ENCODE assay signal across 20 cellular contexts in the genomic region with DNA sequence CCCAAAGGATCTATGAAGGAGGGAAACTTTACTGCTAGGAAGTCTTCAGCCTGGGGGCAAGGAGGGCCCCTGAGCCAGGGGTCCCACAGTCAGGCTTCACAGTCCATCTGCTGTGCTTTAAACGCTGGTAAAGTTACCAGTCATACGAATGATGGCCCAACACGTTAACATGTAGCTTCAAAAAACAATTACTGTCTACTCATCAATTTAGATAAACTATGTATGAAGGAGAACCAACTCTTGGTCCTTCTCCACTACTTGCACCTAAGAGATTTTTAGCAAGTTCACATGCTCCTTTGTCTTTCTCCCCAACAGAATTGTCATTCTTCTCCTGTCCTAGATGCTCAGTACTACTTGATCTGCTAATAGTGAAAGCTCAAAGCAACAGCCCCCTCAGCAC. TPM values are rescaled to one million over a fixed set of nuclear protein-coding genes. Genes with fewer than 3 reads are reported as not detected.
DNase-seq lines count a peak whose midpoint lies in the region; ATAC-seq, FAIRE-seq and TF ChIP-seq lines count a peak whose summit lies in the region.
"Had no signal": no experiment of that assay in that cellular context is flagged by ENCODE, and none has a peak within 500 bp of the region (broad histone marks: within the 10 kb centered on the region; RNA-seq: fewer than 3 reads in every experiment).

No MANE protein-coding gene starts in this region.

- H3K9ac ChIP-seq in BLaER1 (no peak overlapping the region), Loucy (ENCODE audit: low read depth, low read length, poor library complexity, severe bottlenecking) (peak overlapping the region; percentile 66), subcutaneous abdominal adipose tissue (ENCODE audit: low read length in 5 of 5) (no peak overlapping the region)

- H3K4me1 ChIP-seq in BLaER1 (peaks cover 65% of the 10 kb centered on the region), Loucy (ENCODE audit: insufficient read depth, low read length, poor library complexity, severe bottlenecking) (peaks cover 78% of the 10 kb centered on the region), left lung (peaks cover 0 to 39% of the 10 kb centered on the region in 2 donors), subcutaneous abdominal adipose tissue (ENCODE audit: control insufficient read depth in 5 of 5, insufficient read depth in 5 of 5, low read length in 5 of 5) (peaks cover 0 to 87% (median 8%) of the 10 kb centered on the region in 5 donors)
- H3K4me1 ChIP-seq: Peyer's patch had no signal

- TF ChIP-seq CTCF in Loucy (conservative IDR thresholded peaks at IDR 0.05; ENCODE audit: low read length) = no peak
- no peak for TF ChIP-seq CTCF in left lung (IDR thresholded peaks at IDR 0.05)

- no peak for TF ChIP-seq POLR2A in GM12892 (IDR thresholded peaks at IDR 0.05; ENCODE audit: low read depth, low read length)

- H2AFZ ChIP-seq in Loucy (ENCODE audit: low read length) = no peak overlapping the region

- peaks cover 13% of the 10 kb centered on the region for H3F3A ChIP-seq in Loucy (ENCODE audit: low read depth)

- H4K20me1 ChIP-seq in BLaER1 (no peaks in the 10 kb centered on the region), Loucy (ENCODE audit: insufficient read depth, low read length, poor library complexity, severe bottlenecking) (no peaks in the 10 kb centered on the region)

- 0 out of 2 replicates have a peak, but pooled peaks cover 10% of the 10 kb centered on the region for H3K79me2 ChIP-seq in Loucy (ENCODE audit: insufficient read depth, low read length)

- intact Hi-C loops in left lung (cut with DNase I) = no loop called here

- H3K4me2 ChIP-seq in BLaER1 (peak overlapping the region; percentile 53), Loucy (ENCODE audit: low read depth, low read length, poor library complexity, severe bottlenecking) (peak overlapping the region; percentile 69)

- H3K9me2 ChIP-seq in Loucy (replicated peaks; ENCODE audit: low read depth, low read length) = no peaks in the 10 kb centered on the region

- FAIRE-seq in GM12892 (lab: Jason Lieb, UNC) = no peak

- DNase-seq in left lung = no peak
- no peak for DNase-seq in NCI-H2227 (lab: John Stamatoyannopoulos, UW; ENCODE audit: unreplicated experiment)
- no peak for DNase-seq in GM12892 (ENCODE audit: insufficient read length)
- no peak for DNase-seq in NCI-H146 treated with DMSO at 0.1 percent for 48 hours (lab: John Stamatoyannopoulos, UW; ENCODE audit: unreplicated experiment)
- DNase-seq: ACHN; DMS79; H7; HFFc6; Karpas-422; MG63; NCI-H1048; NCI-H1436; NCI-H2081; NCI-H748 treated with DMSO at 0.1 percent for 48 hours; NK-92 treated with Interleukin-12 subunit alpha and Interleukin-12 subunit beta, amount 100 ng/mL, for 24 hours; Peyer's patch had no signal

- H3K36me3 ChIP-seq in BLaER1 (no peaks in the 10 kb centered on the region), Loucy (ENCODE audit: insufficient read depth, low read length) (no peaks in the 10 kb centered on the region), left lung (peaks cover 0 to 4% of the 10 kb centered on the region in 2 donors), subcutaneous abdominal adipose tissue (ENCODE audit: control insufficient read depth in 5 of 5, insufficient read depth in 5 of 5, low read length in 5 of 5) (peaks cover 0 to 25% (median 21%) of the 10 kb centered on the region in 5 donors)
- H3K36me3 ChIP-seq: Peyer's patch had no signal

- H3K4me3 ChIP-seq in BLaER1 = no peak overlapping the region
- peak overlapping the region; percentile 42 for H3K4me3 ChIP-seq in Loucy (ENCODE audit: low read length, poor library complexity, severe bottlenecking)
- H3K4me3 ChIP-seq in left lung = no peak overlapping the region
- H3K4me3 ChIP-seq in subcutaneous abdominal adipose tissue (ENCODE audit: low read depth in 1 of 5, low read length in 5 of 5) = peak overlapping the region in 1 of 5 donors; percentile 5
- H3K4me3 ChIP-seq: MG63, Peyer's patch had no signal

- H3K27ac ChIP-seq in BLaER1 (no peak overlapping the region), left lung (peak overlapping the region; percentile 54 to 59), subcutaneous abdominal adipose tissue (ENCODE audit: low read depth, low read length) (peak overlapping the region; percentile 66)
- H3K27ac ChIP-seq: Peyer's patch had no signal

- H3K9me3 ChIP-seq in BLaER1 (no peaks in the 10 kb centered on the region), Loucy (ENCODE audit: insufficient read depth, low read depth, low read length) (no peaks in the 10 kb centered on the region), left lung (no peaks in the 10 kb centered on the region), subcutaneous abdominal adipose tissue (ENCODE audit: control insufficient read depth in 5 of 5, low read length in 5 of 5) (no peaks in the 10 kb centered on the region)
- H3K9me3 ChIP-seq: MG63, Peyer's patch had no signal

- ATAC-seq in left lung = no peak

- H3K27me3 ChIP-seq in BLaER1 = no peaks in the 10 kb centered on the region
- H3K27me3 ChIP-seq in Loucy (ENCODE audit: insufficient read depth, low read length, poor library complexity, severe bottlenecking) = no peaks in the 10 kb centered on the region
- H3K27me3 ChIP-seq in left lung = no peaks in the 10 kb centered on the region
- peaks cover 0 to 3% (median 0%) of the 10 kb centered on the region in 5 donors for H3K27me3 ChIP-seq in subcutaneous abdominal adipose tissue (ENCODE audit: control insufficient read depth in 5 of 5, insufficient read depth in 4 of 5, low read length in 5 of 5)
- H3K27me3 ChIP-seq: MG63, Peyer's patch had no signal

RNA-seq across cellular contexts. Expression of gene JCAD, which starts 16.6 kb away (rescaled TPM):
- 10 to 100 TPM; 28.7 to 43.1 TPM for total RNA-seq in left lung
- polyA plus RNA-seq in GM12892 (2012; ENCODE audit: missing spikeins) = 0.04 TPM
- polyA plus RNA-seq: CD14-positive monocyte had no signal
